In the genomic region with DNA sequence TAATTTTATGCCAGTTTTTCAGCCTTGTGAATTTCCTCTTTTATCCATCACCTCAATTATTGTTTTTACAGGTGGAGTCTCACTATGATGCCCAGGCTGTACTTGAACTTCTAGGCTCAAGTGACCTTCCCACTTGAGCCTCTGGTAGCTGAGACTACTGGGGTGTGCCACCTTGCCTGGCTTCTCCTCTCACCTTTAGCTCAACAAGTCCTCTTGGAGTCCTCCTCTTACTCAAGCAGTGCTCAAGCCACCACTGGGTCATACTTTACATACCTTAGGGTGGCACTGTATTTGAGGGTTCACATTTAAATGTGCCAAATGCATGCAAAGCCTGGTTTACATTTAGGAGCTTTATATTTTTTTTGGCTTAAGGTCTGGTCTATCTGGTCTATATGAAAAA, we compare ENCODE assay signal across 4 cellular contexts.
"Had no signal": no experiment of that assay in that cellular context is flagged by ENCODE, and none has a peak within 500 bp of the region (broad histone marks: within the 10 kb centered on the region; RNA-seq: fewer than 3 reads in every experiment).

No MANE protein-coding gene starts in this region.

- H3K4me3 ChIP-seq: K562 had no signal

- H3K27ac ChIP-seq: HL-60 had no signal

- ATAC-seq: HepG2, K562 had no signal

- DNase-seq: IMR-90 had no signal
